ENCODE assay signal across 26 cellular contexts in genomic region chr16:83199012-83199411, GRCh38.
DNase-seq lines count a peak whose midpoint lies in the region; ATAC-seq, FAIRE-seq and TF ChIP-seq lines count a peak whose summit lies in the region.
"Had no signal": no experiment of that assay in that cellular context is flagged by ENCODE, and none has a peak within 500 bp of the region (broad histone marks: within the 10 kb centered on the region; RNA-seq: fewer than 3 reads in every experiment).

No MANE protein-coding gene starts in this region.

- no peak overlapping the region for H3K9ac ChIP-seq in HepG2 (ENCODE audit: insufficient read depth, low read depth, low read length)
- H3K9ac ChIP-seq: BLaER1 treated with 17β-estradiol and CSF1 and Interleukin-3, amounts not matched to agents 10 nM and 100 nM; GM23248 had no signal

- intact Hi-C loops in HepG2 (cut with micrococcal nuclease; ENCODE audit: unreplicated experiment) (no loop called here), right lobe of liver (cut with DNase I) (no loop called here)

- H3K4me3 ChIP-seq in HepG2 (replicated peaks in 1 of 3; ENCODE audit: insufficient read depth in 1 of 3, low read depth in 2 of 3, low read length in 3 of 3) (no peak overlapping the region), right lobe of liver (no peak overlapping the region), bronchial epithelial cell (ENCODE audit: low read depth, low read length) (no peak overlapping the region), fibroblast of the aortic adventitia (ENCODE audit: low read depth, low read length) (no peak overlapping the region)
- H3K4me3 ChIP-seq: A549; BLaER1 treated with 17β-estradiol and CSF1 and Interleukin-3, amounts not matched to agents 10 nM and 100 nM; GM23248 had no signal

- POLR2A ChIA-PET in HepG2 (lab: Yijun Ruan, JAX), result no interaction called here

- no peak for TF ChIP-seq EP300 in HepG2 (IDR thresholded peaks at IDR 0.05; ENCODE audit: low read depth in 2 of 2, low read length in 2 of 2)
- TF ChIP-seq EP300 in HepG2 (CRISPR knock-in tag; IDR thresholded peaks at IDR 0.05; ENCODE audit: borderline replicate concordance), result no peak

- no TSS peak for BruUV-seq in HepG2 (replicated peaks; lab: Mats Ljungman, UMichigan)

- CTCF ChIA-PET in HepG2 (lab: Yijun Ruan, JAX; ENCODE audit: low intra/inter-chr PET ratio, low total read pairs), result no interaction called here

- no peak overlapping the region for H3K27ac Mint-ChIP-seq in endothelial cell (ENCODE audit: unreplicated experiment)
- H3K27ac Mint-ChIP-seq: CD14-positive monocyte; CD4-positive, alpha-beta T cell; CD8-positive, alpha-beta memory T cell had no signal

- TF ChIP-seq CTCF in HepG2 (CRISPR knock-in tag; IDR thresholded peaks at IDR 0.05) (no peak), right lobe of liver (IDR thresholded peaks at IDR 0.05) (no peak), bronchial epithelial cell (IDR thresholded peaks at IDR 0.05; ENCODE audit: insufficient read depth, low read length, severe bottlenecking) (no peak), fibroblast of the aortic adventitia (IDR thresholded peaks at IDR 0.05; ENCODE audit: insufficient read depth, low read length) (no peak), endothelial cell (IDR thresholded peaks at IDR 0.05; ENCODE audit: unreplicated experiment) (no peak)

- FAIRE-seq in HepG2 (lab: Jason Lieb, UNC) (no peak), bronchial epithelial cell (lab: Jason Lieb, UNC) (peak; percentile 62)
- FAIRE-seq: A549, D721Med, GM12891, H1 had no signal

- no peak overlapping the region for H3K4me3 Mint-ChIP-seq in endothelial cell (ENCODE audit: unreplicated experiment)
- H3K4me3 Mint-ChIP-seq: CD14-positive monocyte; CD4-positive, alpha-beta T cell; CD8-positive, alpha-beta memory T cell had no signal

- H3K4me1 ChIP-seq in HepG2 (ENCODE audit: insufficient read depth, low read length) (no peaks in the 10 kb centered on the region), right lobe of liver (no peaks in the 10 kb centered on the region)
- H3K4me1 ChIP-seq: A549; BE2C; BLaER1 treated with 17β-estradiol and CSF1 and Interleukin-3, amounts not matched to agents 10 nM and 100 nM had no signal

- H3K36me3 Mint-ChIP-seq in endothelial cell (ENCODE audit: low read depth, unreplicated experiment), result no peaks in the 10 kb centered on the region
- H3K36me3 Mint-ChIP-seq: CD14-positive monocyte; CD8-positive, alpha-beta memory T cell had no signal

- H3K9me3 ChIP-seq in HepG2 (ENCODE audit: low read length), result no peaks in the 10 kb centered on the region
- no peaks in the 10 kb centered on the region for H3K9me3 ChIP-seq in right lobe of liver
- H3K9me3 ChIP-seq: A549, BE2C had no signal

- H3K4me2 ChIP-seq in HepG2 (ENCODE audit: low read depth, low read length), result no peak overlapping the region
- H3K4me2 ChIP-seq: A549; BLaER1 treated with 17β-estradiol and CSF1 and Interleukin-3, amounts not matched to agents 10 nM and 100 nM had no signal

- TF ChIP-seq POLR2A in HepG2 (IDR thresholded peaks at IDR 0.05; ENCODE audit: insufficient read depth in 1 of 2, low read depth in 2 of 2, low read length in 2 of 2) (no peak), right lobe of liver (IDR thresholded peaks at IDR 0.05) (no peak)

- no peak for ATAC-seq in HepG2
- ATAC-seq in right lobe of liver, result no peak
- no peak for ATAC-seq in GM21423 (IDR thresholded peaks at IDR 0.05; ENCODE audit: unreplicated experiment)
- ATAC-seq: A549 had no signal

- H3K27me3 ChIP-seq in HepG2 (ENCODE audit: control insufficient read depth in 1 of 2, insufficient read depth in 2 of 2, low read length in 2 of 2) (no peaks in the 10 kb centered on the region), right lobe of liver (no peaks in the 10 kb centered on the region), bronchial epithelial cell (ENCODE audit: control insufficient read depth, insufficient read depth, low read length) (no peaks in the 10 kb centered on the region)
- H3K27me3 ChIP-seq: BE2C had no signal

- H3K36me3 ChIP-seq in HepG2 (replicated peaks in 1 of 2; ENCODE audit: control insufficient read depth in 1 of 2, insufficient read depth in 2 of 2, low read length in 2 of 2) (no peaks in the 10 kb centered on the region), right lobe of liver (no peaks in the 10 kb centered on the region), bronchial epithelial cell (ENCODE audit: control insufficient read depth, insufficient read depth, low read length) (no peaks in the 10 kb centered on the region)
- H3K36me3 ChIP-seq: BE2C; BLaER1 treated with 17β-estradiol and CSF1 and Interleukin-3, amounts not matched to agents 10 nM and 100 nM had no signal

- no peak overlapping the region for H3K27ac ChIP-seq in HepG2 (ENCODE audit: extremely low read length, insufficient read depth, low read length)
- H3K27ac ChIP-seq in right lobe of liver, result no peak overlapping the region
- H3K27ac ChIP-seq: A549; BLaER1 treated with 17β-estradiol and CSF1 and Interleukin-3, amounts not matched to agents 10 nM and 100 nM; GM23248 had no signal

- DNase-seq in HepG2 (ENCODE audit: low spot score), result no peak
- DNase-seq in right lobe of liver, result no peak
- DNase-seq in bronchial epithelial cell (ENCODE audit: low read depth), result no peak
- peak; percentile 11 for DNase-seq in fibroblast of the aortic adventitia (ENCODE audit: low read depth)
- no peak for DNase-seq in middle frontal gyrus (ENCODE audit: extremely low spot score, low spot score)
- DNase-seq in endothelial cell (ENCODE audit: low spot score), result no peak
- DNase-seq: 8988T; ACHN; AML-193; BE2C; CD4-positive, alpha-beta T cell; CD8-positive, alpha-beta memory T cell; DMS 273 treated with DMSO at 0.1 percent for 48 hours; DMS79; EL; GF-D8; GM23248; H7; HCEC 1CT had no signal

- no peaks in the 10 kb centered on the region for H3K79me2 ChIP-seq in HepG2 (ENCODE audit: insufficient read depth, low read length)

- in situ Hi-C loops in HepG2 (cut with HindIII; ENCODE audit: extremely low pct_ligation_motif_present, low pct_unique_long_range_greater_than_20kb), result no loop called here

- no peaks in the 10 kb centered on the region for H4K20me1 ChIP-seq in HepG2 (ENCODE audit: insufficient read depth, low read length)
- H4K20me1 ChIP-seq: BLaER1 treated with 17β-estradiol and CSF1 and Interleukin-3, amounts not matched to agents 10 nM and 100 nM had no signal

- under 1% methylated on average over 4 of the region's 4 CpGs for WGBS in HepG2 (ENCODE audit: low lambda C conversion rate)
- WGBS in right lobe of liver (ENCODE audit: insufficient coverage, low coverage, low lambda C conversion rate, missing lambda C conversion rate), result 49% methylated on average over 3 of the region's 4 CpGs

- H3K27me3 Mint-ChIP-seq in endothelial cell (ENCODE audit: unreplicated experiment), result no peaks in the 10 kb centered on the region
- H3K27me3 Mint-ChIP-seq: CD4-positive, alpha-beta T cell had no signal

- no peak for TF ChIP-seq RAD21 in HepG2 (CRISPR knock-in tag; IDR thresholded peaks at IDR 0.05)

- no peaks in the 10 kb centered on the region for H3K4me1 Mint-ChIP-seq in endothelial cell (ENCODE audit: unreplicated experiment)
- H3K4me1 Mint-ChIP-seq: CD14-positive monocyte; CD8-positive, alpha-beta memory T cell had no signal

- no peak overlapping the region for H2AFZ ChIP-seq in HepG2 (ENCODE audit: low read length)
- H2AFZ ChIP-seq: GM23248 had no signal

- no peaks in the 10 kb centered on the region for H3K9me3 Mint-ChIP-seq in endothelial cell (ENCODE audit: unreplicated experiment)

TF ChIP-seq in HepG2, 621 proteins besides CTCF, POLR2A, EP300 and RAD21:
- no peak for TF ChIP-seq ZBTB14 (CRISPR knock-in tag; IDR thresholded peaks at IDR 0.05)
- peak; percentile 66 for TF ChIP-seq MNT (IDR thresholded peaks at IDR 0.05)
TF ChIP-seq in HepG2: peak in this region for 1.
